ENCODE assay signal across 7 cellular contexts in the genomic region with DNA sequence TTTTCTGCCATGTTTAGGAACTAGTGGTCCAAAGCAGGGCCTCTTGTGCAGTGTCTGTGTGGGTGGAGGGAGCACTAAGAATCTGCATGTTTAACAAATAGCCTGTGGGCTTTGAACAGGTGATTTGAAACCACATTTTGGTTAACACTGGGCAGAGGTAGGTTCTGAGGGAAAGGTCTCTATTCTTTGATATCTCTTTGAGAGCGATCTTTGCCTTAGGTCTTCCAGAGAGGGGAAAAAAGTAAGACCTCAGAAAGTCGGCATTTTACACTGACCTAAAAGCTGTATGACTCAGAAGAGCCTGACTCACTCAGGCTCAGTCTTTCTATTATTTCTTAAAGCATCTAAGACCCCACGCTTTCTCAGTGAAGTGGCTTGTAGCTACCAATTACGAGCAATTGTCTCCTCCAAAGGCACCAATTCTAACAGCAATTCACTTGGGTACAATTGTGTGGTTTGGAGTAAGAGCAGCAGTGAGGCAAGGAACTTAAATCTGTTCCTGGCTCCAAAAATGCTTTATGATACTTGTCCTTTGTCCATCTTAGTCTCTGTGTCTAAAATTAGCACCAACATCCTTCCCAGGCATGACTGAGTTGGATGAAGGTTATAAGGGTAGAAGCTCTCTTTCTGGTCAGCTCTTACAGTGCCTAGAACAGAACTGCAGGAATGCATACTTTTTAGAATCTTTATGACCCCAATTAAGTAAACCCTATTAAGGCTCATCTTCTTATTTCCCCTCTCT. TPM values are rescaled to one million over a fixed set of nuclear protein-coding genes. Genes with fewer than 3 reads are reported as not detected.
DNase-seq lines count a peak whose midpoint lies in the region; ATAC-seq and TF ChIP-seq lines count a peak whose summit lies in the region.
"Had no signal": no experiment of that assay in that cellular context is flagged by ENCODE, and none has a peak within 500 bp of the region (broad histone marks: within the 10 kb centered on the region; RNA-seq: fewer than 3 reads in every experiment).

No MANE protein-coding gene starts in this region.

- H3K4me1 Mint-ChIP-seq in natural killer cell treated with Interleukin-12 subunit alpha and Interleukin-12 subunit beta and Interleukin-15 and Interleukin-18, amount 100 ng/mL, for 72 hours (ENCODE audit: low read depth in 2 of 2) = peaks cover 9 to 16% of the 10 kb centered on the region in 2 donors
- H3K4me1 Mint-ChIP-seq in type B pancreatic cell (ENCODE audit: unreplicated experiment) = no peaks in the 10 kb centered on the region
- H3K4me1 Mint-ChIP-seq in neural progenitor cell = no peaks in the 10 kb centered on the region

- no peaks in the 10 kb centered on the region for H3K9me3 ChIP-seq in neural progenitor cell (ENCODE audit: low read depth)

- H3K9ac ChIP-seq in neural progenitor cell = no peak overlapping the region

- no peaks in the 10 kb centered on the region for H3K4me1 ChIP-seq in neural progenitor cell

- H3K4me2 ChIP-seq in neural progenitor cell = no peak overlapping the region

- no peaks in the 10 kb centered on the region for H3K9me3 Mint-ChIP-seq in natural killer cell treated with Interleukin-12 subunit alpha and Interleukin-12 subunit beta and Interleukin-15 and Interleukin-18, amount 100 ng/mL, for 72 hours
- no peaks in the 10 kb centered on the region for H3K9me3 Mint-ChIP-seq in type B pancreatic cell
- no peaks in the 10 kb centered on the region for H3K9me3 Mint-ChIP-seq in neural progenitor cell

- H3K27me3 ChIP-seq in neural progenitor cell = no peaks in the 10 kb centered on the region

- no peak for TF ChIP-seq CTCF in type B pancreatic cell (conservative IDR thresholded peaks at IDR 0.05)
- TF ChIP-seq CTCF in neural progenitor cell (IDR thresholded peaks at IDR 0.05) = no peak

- no peaks in the 10 kb centered on the region for H3K27me3 Mint-ChIP-seq in natural killer cell treated with Interleukin-12 subunit alpha and Interleukin-12 subunit beta and Interleukin-15 and Interleukin-18, amount 100 ng/mL, for 72 hours
- H3K27me3 Mint-ChIP-seq in type B pancreatic cell (no peaks in the 10 kb centered on the region), neural progenitor cell (ENCODE audit: insufficient read depth, low read depth) (peaks cover 2% of the 10 kb centered on the region)

- no peaks in the 10 kb centered on the region for H4K20me1 ChIP-seq in neural progenitor cell (ENCODE audit: low read depth)

- H3K36me3 ChIP-seq in neural progenitor cell = no peaks in the 10 kb centered on the region

- peaks cover 31% of the 10 kb centered on the region for H3K36me3 Mint-ChIP-seq in natural killer cell treated with Interleukin-12 subunit alpha and Interleukin-12 subunit beta and Interleukin-15 and Interleukin-18, amount 100 ng/mL, for 72 hours
- H3K36me3 Mint-ChIP-seq in type B pancreatic cell (peaks cover 29% of the 10 kb centered on the region), neural progenitor cell (peaks cover 12% of the 10 kb centered on the region)

- H2AFZ ChIP-seq in neural progenitor cell (replicated peaks) = no peak overlapping the region

- peak overlapping the region; percentile 45 to 53 for H3K27ac Mint-ChIP-seq in natural killer cell treated with Interleukin-12 subunit alpha and Interleukin-12 subunit beta and Interleukin-15 and Interleukin-18, amount 100 ng/mL, for 72 hours
- no peak overlapping the region for H3K27ac Mint-ChIP-seq in type B pancreatic cell
- H3K27ac Mint-ChIP-seq in neural progenitor cell = no peak overlapping the region

- H3F3A ChIP-seq in neural progenitor cell (ENCODE audit: low read depth) = no peaks in the 10 kb centered on the region

- H3K79me2 ChIP-seq in neural progenitor cell (ENCODE audit: low read depth) = no peaks in the 10 kb centered on the region

- H3K4me3 ChIP-seq in neural progenitor cell = no peak overlapping the region

- no peak overlapping the region for H3K4me3 Mint-ChIP-seq in natural killer cell treated with Interleukin-12 subunit alpha and Interleukin-12 subunit beta and Interleukin-15 and Interleukin-18, amount 100 ng/mL, for 72 hours
- H3K4me3 Mint-ChIP-seq in type B pancreatic cell (no peak overlapping the region), neural progenitor cell (no peak overlapping the region)

- peak in 1 of 2 donors; percentile 57 for ATAC-seq in natural killer cell treated with Interleukin-12 subunit alpha and Interleukin-12 subunit beta and Interleukin-15 and Interleukin-18, amount 100 ng/mL, for 72 hours

- DNase-seq in GM04504 (ENCODE audit: low read depth) (peak; percentile 24), amniotic stem cell (lab: John Stamatoyannopoulos, UW) (peak; percentile 25), type B pancreatic cell (ENCODE audit: extremely low spot score, unreplicated experiment) (no peak), neural progenitor cell (ENCODE audit: low spot score) (no peak), NCI-H187 (lab: John Stamatoyannopoulos, UW) (no peak)
- no peak for DNase-seq in natural killer cell treated with Interleukin-12 subunit alpha and Interleukin-12 subunit beta and Interleukin-15 and Interleukin-18, amount 100 ng/mL, for 72 hours (ENCODE audit: low spot score)
- DNase-seq: stimulated activated naive CD4-positive, alpha-beta T cell had no signal

- no peak overlapping the region for H3K27ac ChIP-seq in neural progenitor cell

RNA-seq across cellular contexts. Expression of a gene that starts 8.8 kb away (rescaled TPM):
- total RNA-seq in natural killer cell treated with Interleukin-12 subunit alpha and Interleukin-12 subunit beta and Interleukin-15 and Interleukin-18, amount 100 ng/mL, for 72 hours = 10 to 100 TPM; 60.2 to 68.0 TPM
- total RNA-seq in type B pancreatic cell (ENCODE audit: low replicate concordance) (36.5 and 45.0 TPM in 2 replicates), neural progenitor cell (ENCODE audit: low replicate concordance) (26.9 and 29.7 TPM in 2 replicates)

RNA-seq across cellular contexts. Expression of a gene that starts 39.7 kb away (rescaled TPM):
- 10 to 100 TPM; 27.6 to 40.2 TPM for total RNA-seq in natural killer cell treated with Interleukin-12 subunit alpha and Interleukin-12 subunit beta and Interleukin-15 and Interleukin-18, amount 100 ng/mL, for 72 hours
- 19.3 and 28.5 TPM in 2 replicates for total RNA-seq in type B pancreatic cell (ENCODE audit: low replicate concordance)
- total RNA-seq in neural progenitor cell (ENCODE audit: low replicate concordance) = 23.2 and 41.5 TPM in 2 replicates

RNA-seq across cellular contexts. Expression of a gene that starts 52.3 kb away (rescaled TPM):
- 10 to 100 TPM; 29.3 to 40.5 TPM for total RNA-seq in natural killer cell treated with Interleukin-12 subunit alpha and Interleukin-12 subunit beta and Interleukin-15 and Interleukin-18, amount 100 ng/mL, for 72 hours
- total RNA-seq in type B pancreatic cell (ENCODE audit: low replicate concordance) = 12.9 and 20.7 TPM in 2 replicates
- total RNA-seq in neural progenitor cell (ENCODE audit: low replicate concordance) = 38.8 and 43.1 TPM in 2 replicates

RNA-seq across cellular contexts. Expression of a gene that starts 56.1 kb away (rescaled TPM):
- not detected for total RNA-seq in natural killer cell treated with Interleukin-12 subunit alpha and Interleukin-12 subunit beta and Interleukin-15 and Interleukin-18, amount 100 ng/mL, for 72 hours
- total RNA-seq in type B pancreatic cell (ENCODE audit: low replicate concordance) (8.4 and 16.8 TPM in 2 replicates), neural progenitor cell (ENCODE audit: low replicate concordance) (1.0 and 2.1 TPM in 2 replicates)

RNA-seq across cellular contexts. Expression of a gene that starts 57.9 kb away (rescaled TPM):
- total RNA-seq in natural killer cell treated with Interleukin-12 subunit alpha and Interleukin-12 subunit beta and Interleukin-15 and Interleukin-18, amount 100 ng/mL, for 72 hours = 1 to 10 TPM in 1 of 2 donors, under 1 TPM in 1; 0.88 to 1.4 TPM
- total RNA-seq in type B pancreatic cell (ENCODE audit: low replicate concordance) = 3.7 and 4.7 TPM in 2 replicates
- 0.90 and 0.94 TPM in 2 replicates for total RNA-seq in neural progenitor cell (ENCODE audit: low replicate concordance)

Comparison
In these comparisons a context has a peak if more than half of its experiments do, and no peak if none do; other contexts are left out.
1. DNase-seq: peak in GM04504 (single experiment) and amniotic stem cell (single experiment); none in natural killer cell treated with Interleukin-12 subunit alpha and Interleukin-12 subunit beta and Interleukin-15 and Interleukin-18, amount 100 ng/mL, for 72 hours (single experiment), type B pancreatic cell (single experiment), neural progenitor cell (single experiment) and NCI-H187 (0 of 2).
2. H3K27ac Mint-ChIP-seq: peak in natural killer cell treated with Interleukin-12 subunit alpha and Interleukin-12 subunit beta and Interleukin-15 and Interleukin-18, amount 100 ng/mL, for 72 hours (2 of 2); none in type B pancreatic cell (single experiment) and neural progenitor cell (single experiment).